11 cellular contexts compared by ENCODE assay signal in the genomic region with DNA sequence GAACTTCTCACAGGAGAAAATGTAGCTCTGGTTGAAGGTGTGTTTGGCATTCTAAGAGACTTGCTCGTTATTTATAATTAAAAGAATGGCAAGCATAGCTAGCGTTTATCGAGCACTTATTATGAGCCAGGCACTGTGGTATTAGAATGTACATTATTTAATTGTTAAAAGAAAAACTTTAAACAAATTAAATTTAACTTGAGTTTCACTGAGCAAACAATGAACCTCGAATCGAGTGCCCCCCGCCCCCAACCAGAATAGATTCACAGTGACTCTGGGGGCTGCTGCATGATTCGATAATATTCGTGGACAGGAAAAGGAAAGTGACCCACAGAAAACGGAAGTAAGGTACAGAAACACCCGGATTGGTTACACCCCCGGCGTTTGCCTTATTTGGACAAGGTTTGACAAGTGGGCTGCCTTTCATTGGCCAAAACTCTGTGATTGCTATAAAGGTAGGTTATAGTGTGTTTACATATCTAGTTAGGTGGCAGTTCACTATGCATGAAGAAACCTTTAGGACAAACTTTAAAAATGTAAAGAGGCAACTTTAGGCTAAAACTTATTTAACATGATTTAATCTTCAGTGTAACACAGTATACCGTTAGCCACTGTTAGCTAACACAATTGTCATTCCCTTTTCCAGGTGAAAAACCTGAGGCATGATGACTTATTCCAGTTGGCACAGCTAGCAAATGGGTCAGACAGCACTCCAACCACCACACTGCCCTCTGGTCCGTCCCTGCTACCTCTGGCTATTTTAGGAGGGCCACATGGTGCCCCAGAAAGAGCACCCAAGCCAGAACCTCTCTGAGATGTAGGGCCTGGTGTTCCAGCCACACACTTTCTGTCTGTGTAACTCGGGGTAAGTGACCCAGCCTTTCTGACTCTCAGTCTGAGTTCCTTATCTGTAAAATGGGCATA. TPM values are rescaled to one million over a fixed set of nuclear protein-coding genes. Genes with fewer than 3 reads are reported as not detected.
DNase-seq lines count a peak whose midpoint lies in the region; ATAC-seq, FAIRE-seq and TF ChIP-seq lines count a peak whose summit lies in the region.
"Had no signal": no experiment of that assay in that cellular context is flagged by ENCODE, and none has a peak within 500 bp of the region (broad histone marks: within the 10 kb centered on the region; RNA-seq: fewer than 3 reads in every experiment).

No MANE protein-coding gene starts in this region.

- no peak for ATAC-seq in GM21526 (IDR thresholded peaks at IDR 0.05; ENCODE audit: low FRiP score, unreplicated experiment)

- WGBS in mammary epithelial cell (ENCODE audit: low coverage, missing lambda C conversion rate) = 68% methylated on average over 15 of the region's 15 CpGs

- H3K9me3 ChIP-seq in mammary epithelial cell (replicated peaks; ENCODE audit: insufficient read depth, low read length) = no peaks in the 10 kb centered on the region

- in situ Hi-C loops in mammary epithelial cell (cut with MboI; ENCODE audit: low sequenced_read_pairs in 2 of 2) = no loop called here

- H4K20me1 ChIP-seq in mammary epithelial cell (ENCODE audit: insufficient read depth, low read length) = peaks cover 16% of the 10 kb centered on the region

- peaks cover 98% of the 10 kb centered on the region for H3K79me2 ChIP-seq in mammary epithelial cell (ENCODE audit: insufficient read depth, low read length)

- BruUV-seq in mammary epithelial cell (replicated peaks; lab: Mats Ljungman, UMichigan) = no TSS peak

- dilution Hi-C loops in mammary epithelial cell (cut with HindIII; ENCODE audit: low sequenced_read_pairs) = no loop called here

- no peak overlapping the region for H3K4me3 ChIP-seq in mammary epithelial cell (replicated peaks in 1 of 3; ENCODE audit: insufficient read depth in 1 of 3, low read depth in 2 of 3, low read length in 3 of 3)

- H3K27me3 ChIP-seq in mammary epithelial cell (ENCODE audit: insufficient read depth, low read length) = no peaks in the 10 kb centered on the region

- no peak for TF ChIP-seq CTCF in mammary epithelial cell (conservative IDR thresholded peaks at IDR 0.05 in 1 of 2, IDR thresholded peaks at IDR 0.05 in 1 of 2; ENCODE audit: extremely low read depth in 1 of 2, insufficient read depth in 1 of 2, low read depth in 1 of 2, low read length in 2 of 2)

- peaks cover 42% of the 10 kb centered on the region for H3K4me1 ChIP-seq in mammary epithelial cell (ENCODE audit: insufficient read depth, low read length)

- H3K9ac ChIP-seq in mammary epithelial cell (ENCODE audit: insufficient read depth, low read length) = no peak overlapping the region

- intact Hi-C loops in mammary epithelial cell (cut with micrococcal nuclease) = no loop called here

- DNase-seq in NCI-H2029 treated with DMSO at 0.1 percent for 48 hours (lab: John Stamatoyannopoulos, UW) (peak; percentile 66), mammary epithelial cell (no peak), renal cortical epithelial cell (ENCODE audit: low read depth) (peak; percentile 41), putamen (ENCODE audit: low spot score) (no peak)
- no peak for DNase-seq in effector CD4-positive, alpha-beta T cell
- no peak for DNase-seq in activated naive CD4-positive, alpha-beta T cell treated with Interleukin-2 at 50 U/mL for 16 hours
- DNase-seq: NCI-H1105 treated with DMSO at 0.1 percent for 48 hours had no signal

- H3K27ac ChIP-seq in mammary epithelial cell (ENCODE audit: insufficient read depth, low read depth, low read length) = no peak overlapping the region

- H3K4me2 ChIP-seq in mammary epithelial cell (ENCODE audit: insufficient read depth, low read depth, low read length) = peak overlapping the region; percentile 31

- peak; percentile 17 for FAIRE-seq in G401.6 (lab: Jason Lieb, UNC)

- peaks cover 6% of the 10 kb centered on the region for H3K36me3 ChIP-seq in mammary epithelial cell (ENCODE audit: insufficient read depth, low read length)

- CTCF ChIA-PET in mammary epithelial cell (lab: Charles Lee; ENCODE audit: low non-redundant PET) = interaction anchor here (0.7 kb wide), 1 partner anchor 25 kb away, joined by 6 read pairs; no protein-coding TSS in a partner anchor

- no peak overlapping the region for H2AFZ ChIP-seq in mammary epithelial cell (ENCODE audit: low read depth, low read length)

RNA-seq across cellular contexts. Expression of gene SCNN1A, which starts 7.1 kb away (rescaled TPM):
- total RNA-seq in mammary epithelial cell = 100 to 1,000 TPM; 171 to 202 TPM
- polyA plus RNA-seq in mammary epithelial cell = 174 TPM
- polyA minus RNA-seq in mammary epithelial cell = 383 TPM
- 57.5 and 243 TPM in 2 replicates for total RNA-seq in renal cortical epithelial cell

RNA-seq across cellular contexts. Expression of gene LTBR, which starts 15.7 kb away (rescaled TPM):
- total RNA-seq in mammary epithelial cell = 100 to 1,000 TPM; 134 to 149 TPM
- 119 TPM for polyA plus RNA-seq in mammary epithelial cell
- polyA minus RNA-seq in mammary epithelial cell = 89.5 TPM
- 58.5 and 103 TPM in 2 replicates for total RNA-seq in renal cortical epithelial cell

RNA-seq across cellular contexts. Expression of gene TNFRSF1A, which starts 26.4 kb away (rescaled TPM):
- total RNA-seq in mammary epithelial cell (100 to 1,000 TPM; 107 to 195 TPM), renal cortical epithelial cell (42.5 and 159 TPM in 2 replicates)
- polyA plus RNA-seq in mammary epithelial cell = 87.6 TPM
- 191 TPM for polyA minus RNA-seq in mammary epithelial cell

RNA-seq across cellular contexts. Expression of gene PLEKHG6, which starts 57.7 kb away (rescaled TPM):
- total RNA-seq in mammary epithelial cell = 1 to 10 TPM; 2.2 to 3.3 TPM
- polyA plus RNA-seq in mammary epithelial cell = 2.1 TPM
- polyA minus RNA-seq in mammary epithelial cell = not detected
- 1.4 and 2.7 TPM in 2 replicates for total RNA-seq in renal cortical epithelial cell
- total RNA-seq: dermis microvascular lymphatic vessel endothelial cell, lung microvascular endothelial cell had no signal

Comparison
In these comparisons a context has a peak if more than half of its experiments do, and no peak if none do; other contexts are left out.
1. DNase-seq: peak in NCI-H2029 treated with DMSO at 0.1 percent for 48 hours (single experiment) and renal cortical epithelial cell (single experiment); none in mammary epithelial cell (single experiment), putamen (single experiment), effector CD4-positive, alpha-beta T cell (single experiment) and activated naive CD4-positive, alpha-beta T cell treated with Interleukin-2 at 50 U/mL for 16 hours (single experiment).